8 cellular contexts compared by ENCODE assay signal in the genomic region with DNA sequence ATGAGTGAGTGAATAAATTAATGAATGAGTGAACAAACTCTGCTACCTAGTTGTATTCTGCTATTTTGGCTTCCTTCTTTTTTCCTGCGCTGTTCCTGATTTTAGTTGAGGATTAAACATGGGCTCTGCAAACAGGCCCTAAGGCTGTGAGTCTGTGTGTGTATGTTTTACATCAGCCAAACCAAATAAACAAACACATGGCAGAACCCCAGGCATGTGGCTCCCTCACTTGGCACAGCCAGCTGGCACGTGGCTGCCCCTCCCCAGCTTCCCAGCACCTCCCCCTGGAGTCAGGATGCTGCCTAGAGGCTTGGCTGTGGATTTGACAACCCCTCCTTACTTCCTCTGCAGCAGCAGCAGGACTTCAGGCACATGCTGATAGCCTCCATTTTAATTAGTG.
DNase-seq lines count a peak whose midpoint lies in the region; ATAC-seq and TF ChIP-seq lines count a peak whose summit lies in the region.
"Had no signal": no experiment of that assay in that cellular context is flagged by ENCODE, and none has a peak within 500 bp of the region (broad histone marks: within the 10 kb centered on the region; RNA-seq: fewer than 3 reads in every experiment).

No MANE protein-coding gene starts in this region.

- peaks cover 17 to 29% of the 10 kb centered on the region in 2 donors for H3K4me1 ChIP-seq in thyroid gland

- 33 to 40% methylated on average over 2 of the region's 2 CpGs for WGBS in thyroid gland, 2 donors

- no peaks in the 10 kb centered on the region for H3K27me3 ChIP-seq in thyroid gland

- H3K27ac ChIP-seq in thyroid gland = peak overlapping the region in 1 of 3 donors; percentile 17

- H3K4me3 ChIP-seq in thyroid gland (replicated peaks in 1 of 3) = no peak overlapping the region

- no peak for TF ChIP-seq CTCF in thyroid gland (IDR thresholded peaks at IDR 0.05)

- peak; percentile 28; the same call in 1 of the 3 replicates for ATAC-seq in SK-N-SH treated with all-trans-retinoic acid at 6 μM for 48 hours
- ATAC-seq in HG02852 (IDR thresholded peaks at IDR 0.05; ENCODE audit: unreplicated experiment) = no peak

- DNase-seq in M059J (ENCODE audit: low read depth) (peak; percentile 44), head of caudate nucleus (peak in 22 of 42 donors; percentile 4 to 56 (median 24)), thyroid gland (peak; percentile 50 to 61), GM19238 (ENCODE audit: insufficient read length, low spot score) (no peak), DMS114 treated with DMSO at 0.1 percent for 48 hours (lab: John Stamatoyannopoulos, UW; ENCODE audit: unreplicated experiment) (no peak)
- DNase-seq: NCI-H524 treated with DMSO at 0.1 percent for 48 hours had no signal

- TF ChIP-seq POLR2A in thyroid gland (IDR thresholded peaks at IDR 0.05) = no peak

- H3K36me3 ChIP-seq in thyroid gland = no peaks in the 10 kb centered on the region

- intact Hi-C loops in head of caudate nucleus (cut with DNase I) (no loop called here), thyroid gland (cut with DNase I) (no loop called here)

- no peaks in the 10 kb centered on the region for H3K9me3 ChIP-seq in thyroid gland

TF ChIP-seq in SK-N-SH treated with all-trans-retinoic acid at 6 μM for 48 hours, 23 proteins besides CTCF, POLR2A, EP300 and RAD21:
- no peak for TF ChIP-seq GLIS3 (CRISPR knock-in tag; IDR thresholded peaks at IDR 0.05)
- peak; percentile 88 for TF ChIP-seq TCF4 (CRISPR knock-in tag; IDR thresholded peaks at IDR 0.05; ENCODE audit: borderline replicate concordance)
- TF ChIP-seq, protein P1, sequence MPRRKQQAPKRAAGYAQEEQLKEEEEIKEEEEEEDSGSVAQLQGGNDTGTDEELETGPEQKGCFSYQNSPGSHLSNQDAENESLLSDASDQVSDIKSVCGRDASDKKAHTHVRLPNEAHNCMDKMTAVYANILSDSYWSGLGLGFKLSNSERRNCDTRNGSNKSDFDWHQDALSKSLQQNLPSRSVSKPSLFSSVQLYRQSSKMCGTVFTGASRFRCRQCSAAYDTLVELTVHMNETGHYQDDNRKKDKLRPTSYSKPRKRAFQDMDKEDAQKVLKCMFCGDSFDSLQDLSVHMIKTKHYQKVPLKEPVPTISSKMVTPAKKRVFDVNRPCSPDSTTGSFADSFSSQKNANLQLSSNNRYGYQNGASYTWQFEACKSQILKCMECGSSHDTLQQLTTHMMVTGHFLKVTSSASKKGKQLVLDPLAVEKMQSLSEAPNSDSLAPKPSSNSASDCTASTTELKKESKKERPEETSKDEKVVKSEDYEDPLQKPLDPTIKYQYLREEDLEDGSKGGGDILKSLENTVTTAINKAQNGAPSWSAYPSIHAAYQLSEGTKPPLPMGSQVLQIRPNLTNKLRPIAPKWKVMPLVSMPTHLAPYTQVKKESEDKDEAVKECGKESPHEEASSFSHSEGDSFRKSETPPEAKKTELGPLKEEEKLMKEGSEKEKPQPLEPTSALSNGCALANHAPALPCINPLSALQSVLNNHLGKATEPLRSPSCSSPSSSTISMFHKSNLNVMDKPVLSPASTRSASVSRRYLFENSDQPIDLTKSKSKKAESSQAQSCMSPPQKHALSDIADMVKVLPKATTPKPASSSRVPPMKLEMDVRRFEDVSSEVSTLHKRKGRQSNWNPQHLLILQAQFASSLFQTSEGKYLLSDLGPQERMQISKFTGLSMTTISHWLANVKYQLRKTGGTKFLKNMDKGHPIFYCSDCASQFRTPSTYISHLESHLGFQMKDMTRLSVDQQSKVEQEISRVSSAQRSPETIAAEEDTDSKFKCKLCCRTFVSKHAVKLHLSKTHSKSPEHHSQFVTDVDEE (CRISPR knock-in tag; IDR thresholded peaks at IDR 0.05) = peak; percentile 70
- no peak for TF ChIP-seq OSR1 (CRISPR knock-in tag; IDR thresholded peaks at IDR 0.05)

Comparison
In these comparisons a context has a peak if more than half of its experiments do, and no peak if none do; other contexts are left out.
1. DNase-seq: peak in M059J (single experiment), head of caudate nucleus (22 of 42) and thyroid gland (2 of 2); none in GM19238 (single experiment) and DMS114 treated with DMSO at 0.1 percent for 48 hours (single experiment).